In genomic region chr10:11204355-11204879, GRCh38 we compare ENCODE assay signal across 11 cellular contexts.
DNase-seq lines count a peak whose midpoint lies in the region; ATAC-seq, FAIRE-seq and TF ChIP-seq lines count a peak whose summit lies in the region.
"Had no signal": no experiment of that assay in that cellular context is flagged by ENCODE, and none has a peak within 500 bp of the region (broad histone marks: within the 10 kb centered on the region; RNA-seq: fewer than 3 reads in every experiment).

No MANE protein-coding gene starts in this region.

- no peak for FAIRE-seq in urothelium cell line (lab: Jason Lieb, UNC)
- FAIRE-seq: TTC549 had no signal

- H3K36me3 Mint-ChIP-seq in stimulated activated naive CD8-positive, alpha-beta T cell treated with anti-CD3 and anti-CD28 coated beads, Interleukin-15, Interleukin-2, amounts not matched to agents 100 ng/mL and 50 ng/mL, for 24 hours (ENCODE audit: low read depth): peaks cover 97% of the 10 kb centered on the region
- H3K36me3 Mint-ChIP-seq in mesothelial cell of epicardium: no peaks in the 10 kb centered on the region

- H3K36me3 ChIP-seq in body of pancreas (replicated peaks in 1 of 2; ENCODE audit: insufficient read depth in 1 of 2, low read depth in 2 of 2): no peaks in the 10 kb centered on the region

- H3K27me3 Mint-ChIP-seq in stimulated activated naive CD8-positive, alpha-beta T cell treated with anti-CD3 and anti-CD28 coated beads, Interleukin-15, Interleukin-2, amounts not matched to agents 100 ng/mL and 50 ng/mL, for 24 hours: no peaks in the 10 kb centered on the region
- peaks cover 16% of the 10 kb centered on the region for H3K27me3 Mint-ChIP-seq in mesothelial cell of epicardium (ENCODE audit: low read depth)

- H3K27ac ChIP-seq in body of pancreas: no peak overlapping the region

- DNase-seq in stimulated activated naive CD8-positive, alpha-beta T cell treated with anti-CD3 and anti-CD28 coated beads, Interleukin-15, Interleukin-2, amounts not matched to agents 100 U/mL and 50 U/mL, for 24 hours: no peak
- DNase-seq in body of pancreas (peak in 3 of 4 donors; percentile 16 to 35 (median 23)), mesothelial cell of epicardium (ENCODE audit: low spot score in 2 of 2, unreplicated experiment in 2 of 2) (peak in 1 of 2 experiments; percentile 45), DMS 273 treated with DMSO at 0.1 percent for 48 hours (lab: John Stamatoyannopoulos, UW) (no peak), NCI-H2081 (lab: John Stamatoyannopoulos, UW) (no peak), NCI-H1930 (lab: John Stamatoyannopoulos, UW) (no peak), urothelium cell line (ENCODE audit: low spot score) (no peak)
- DNase-seq: activated T-cell treated with anti-CD3 and anti-CD28 coated beads, Interleukin-2, amount 50 U/mL, for 1 hour; NCI-H1092 treated with DMSO at 0.1 percent for 48 hours had no signal

- peaks cover 100% of the 10 kb centered on the region for H3K4me1 Mint-ChIP-seq in stimulated activated naive CD8-positive, alpha-beta T cell treated with anti-CD3 and anti-CD28 coated beads, Interleukin-15, Interleukin-2, amounts not matched to agents 100 ng/mL and 50 ng/mL, for 24 hours (ENCODE audit: low read depth)
- peaks cover 30% of the 10 kb centered on the region for H3K4me1 Mint-ChIP-seq in mesothelial cell of epicardium

- ATAC-seq in stimulated activated naive CD8-positive, alpha-beta T cell treated with anti-CD3 and anti-CD28 coated beads, Interleukin-15, Interleukin-2, amounts not matched to agents 100 U/mL and 50 U/mL, for 24 hours: no peak
- ATAC-seq in body of pancreas: no peak

- H3K27me3 ChIP-seq in body of pancreas: no peaks in the 10 kb centered on the region

- H3K4me3 Mint-ChIP-seq in stimulated activated naive CD8-positive, alpha-beta T cell treated with anti-CD3 and anti-CD28 coated beads, Interleukin-15, Interleukin-2, amounts not matched to agents 100 ng/mL and 50 ng/mL, for 24 hours: peak overlapping the region; percentile 24
- peak overlapping the region; percentile 58 for H3K4me3 Mint-ChIP-seq in mesothelial cell of epicardium

- intact Hi-C loops in body of pancreas (cut with DNase I): no loop called here

- TF ChIP-seq CTCF in body of pancreas (IDR thresholded peaks at IDR 0.05): no peak
- TF ChIP-seq CTCF in mesothelial cell of epicardium (IDR thresholded peaks at IDR 0.05; ENCODE audit: unreplicated experiment): no peak

- peak overlapping the region; percentile 99 for H3K27ac Mint-ChIP-seq in stimulated activated naive CD8-positive, alpha-beta T cell treated with anti-CD3 and anti-CD28 coated beads, Interleukin-15, Interleukin-2, amounts not matched to agents 100 ng/mL and 50 ng/mL, for 24 hours
- H3K27ac Mint-ChIP-seq in mesothelial cell of epicardium: peak overlapping the region; percentile 37

- no peaks in the 10 kb centered on the region for H3K9me3 ChIP-seq in body of pancreas

- peaks cover 9% of the 10 kb centered on the region for H3K9me3 Mint-ChIP-seq in stimulated activated naive CD8-positive, alpha-beta T cell treated with anti-CD3 and anti-CD28 coated beads, Interleukin-15, Interleukin-2, amounts not matched to agents 100 ng/mL and 50 ng/mL, for 24 hours
- peaks cover 12% of the 10 kb centered on the region for H3K9me3 Mint-ChIP-seq in mesothelial cell of epicardium

- H3K4me1 ChIP-seq in body of pancreas: no peaks in the 10 kb centered on the region

- no peak overlapping the region for H3K4me3 ChIP-seq in body of pancreas

- 32 to 40% methylated on average over 17 to 18 of the region's 18 CpGs for WGBS in body of pancreas, 2 donors

- TF ChIP-seq POLR2A in body of pancreas (IDR thresholded peaks at IDR 0.05): no peak

Comparison
In these comparisons a context has a peak if more than half of its experiments do, and no peak if none do; other contexts are left out.
1. DNase-seq: peak in body of pancreas (3 of 4); none in stimulated activated naive CD8-positive, alpha-beta T cell treated with anti-CD3 and anti-CD28 coated beads, Interleukin-15, Interleukin-2, amounts not matched to agents 100 U/mL and 50 U/mL, for 24 hours (single experiment), DMS 273 treated with DMSO at 0.1 percent for 48 hours (single experiment), NCI-H2081 (0 of 2), NCI-H1930 (0 of 2) and urothelium cell line (single experiment).